In the genomic region with DNA sequence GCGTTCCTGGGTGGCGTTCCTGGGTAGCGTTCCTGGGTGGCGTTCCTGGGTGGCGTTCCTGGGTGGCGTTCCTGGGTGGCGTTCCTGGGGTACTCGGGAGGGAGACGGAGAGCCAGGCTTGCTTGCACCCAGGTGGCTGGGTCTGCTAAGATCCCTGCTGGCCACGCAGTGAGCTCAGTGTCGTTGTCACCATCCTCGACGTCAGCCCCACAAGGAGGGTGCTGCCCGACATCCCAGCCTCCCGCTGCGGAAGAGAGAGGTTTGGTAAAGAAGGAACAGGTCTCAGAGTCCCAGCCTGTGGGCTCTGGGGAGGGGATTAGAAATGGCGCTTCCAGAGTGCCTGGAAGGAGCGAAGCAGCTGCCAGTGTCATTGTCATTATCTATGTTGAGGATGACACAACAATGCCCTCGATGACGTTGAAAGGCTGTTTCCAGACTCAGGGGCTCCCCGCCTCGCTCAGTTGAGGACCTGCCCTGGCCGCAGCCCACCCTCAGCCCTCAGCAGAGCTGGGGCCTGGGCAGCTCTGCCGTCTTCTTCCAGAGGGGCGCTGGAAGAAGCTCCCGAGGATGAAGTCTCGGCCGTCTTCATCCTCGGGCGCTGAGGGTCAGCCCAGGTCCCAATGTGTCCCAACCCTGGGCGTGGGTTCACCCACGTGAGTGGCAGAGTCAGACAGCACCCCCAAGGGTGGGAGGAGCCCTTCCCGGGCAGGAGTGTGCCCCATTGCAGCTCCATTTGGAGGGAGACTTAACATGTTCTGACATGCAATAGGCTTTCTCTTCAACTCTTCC, we compare ENCODE assay signal across 17 cellular contexts.
DNase-seq lines count a peak whose midpoint lies in the region; ATAC-seq and TF ChIP-seq lines count a peak whose summit lies in the region.
"Had no signal": no experiment of that assay in that cellular context is flagged by ENCODE, and none has a peak within 500 bp of the region (broad histone marks: within the 10 kb centered on the region; RNA-seq: fewer than 3 reads in every experiment).

No MANE protein-coding gene starts in this region.

- H3K4me1 ChIP-seq in osteoblast (ENCODE audit: insufficient read depth, low read length): no peaks in the 10 kb centered on the region

- no peak overlapping the region for H3K4me3 ChIP-seq in osteoblast (ENCODE audit: insufficient read depth, low read length)
- H3K4me3 ChIP-seq: BLaER1 treated with 17β-estradiol and CSF1 and Interleukin-3, amounts not matched to agents 10 nM and 100 nM had no signal

- H3K4me3 Mint-ChIP-seq in activated CD8-positive, alpha-beta memory T cell treated with anti-CD3 and anti-CD28 coated beads, Interleukin-2, amount 10 ng/mL, durations not matched to agents 7 days and 5 days: no peak overlapping the region
- H3K4me3 Mint-ChIP-seq in chondrocyte (ENCODE audit: unreplicated experiment) (no peak overlapping the region), type B pancreatic cell (no peak overlapping the region)

- H3K79me2 ChIP-seq in osteoblast (ENCODE audit: insufficient read depth, low read length): no peaks in the 10 kb centered on the region

- CTCF ChIA-PET in activated CD8-positive, alpha-beta memory T cell treated with anti-CD3 and anti-CD28 coated beads, Interleukin-2, amount 10 ng/mL, durations not matched to agents 7 days and 5 days (lab: Charles Lee): no interaction called here

- no peak overlapping the region for H3K27ac Mint-ChIP-seq in activated CD8-positive, alpha-beta memory T cell treated with anti-CD3 and anti-CD28 coated beads, Interleukin-2, amount 10 ng/mL, durations not matched to agents 7 days and 5 days
- H3K27ac Mint-ChIP-seq in chondrocyte (ENCODE audit: unreplicated experiment) (no peak overlapping the region), type B pancreatic cell (no peak overlapping the region)

- no peaks in the 10 kb centered on the region for H4K20me1 ChIP-seq in osteoblast (ENCODE audit: insufficient read depth, low read length)
- H4K20me1 ChIP-seq: BLaER1 treated with 17β-estradiol and CSF1 and Interleukin-3, amounts not matched to agents 10 nM and 100 nM had no signal

- TF ChIP-seq CTCF in chondrocyte (IDR thresholded peaks at IDR 0.05) (no peak), osteoblast (IDR thresholded peaks at IDR 0.05; ENCODE audit: extremely low read depth, low read depth, low read length) (no peak), type B pancreatic cell (conservative IDR thresholded peaks at IDR 0.05) (no peak)

- no peaks in the 10 kb centered on the region for H3K27me3 ChIP-seq in osteoblast (ENCODE audit: insufficient read depth, low read length)
- H3K27me3 ChIP-seq: BLaER1 treated with 17β-estradiol and CSF1 and Interleukin-3, amounts not matched to agents 10 nM and 100 nM had no signal

- H3K4me2 ChIP-seq in osteoblast (ENCODE audit: insufficient read depth, low read length): no peak overlapping the region
- H3K4me2 ChIP-seq: BLaER1 treated with 17β-estradiol and CSF1 and Interleukin-3, amounts not matched to agents 10 nM and 100 nM had no signal

- no peaks in the 10 kb centered on the region for H3K36me3 ChIP-seq in osteoblast (ENCODE audit: insufficient read depth, low read length)
- H3K36me3 ChIP-seq: BLaER1 treated with 17β-estradiol and CSF1 and Interleukin-3, amounts not matched to agents 10 nM and 100 nM had no signal

- no peak overlapping the region for H3K27ac ChIP-seq in osteoblast (ENCODE audit: low read depth, low read length)
- H3K27ac ChIP-seq: BLaER1 treated with 17β-estradiol and CSF1 and Interleukin-3, amounts not matched to agents 10 nM and 100 nM; HL-60 had no signal

- no peak overlapping the region for H2AFZ ChIP-seq in osteoblast (ENCODE audit: low read length)

- H3K9me3 Mint-ChIP-seq in activated CD8-positive, alpha-beta memory T cell treated with anti-CD3 and anti-CD28 coated beads, Interleukin-2, amount 10 ng/mL, durations not matched to agents 7 days and 5 days (ENCODE audit: low read depth): peaks cover 4% of the 10 kb centered on the region
- no peaks in the 10 kb centered on the region for H3K9me3 Mint-ChIP-seq in chondrocyte (ENCODE audit: low read depth)
- H3K9me3 Mint-ChIP-seq in type B pancreatic cell: no peaks in the 10 kb centered on the region

- no peaks in the 10 kb centered on the region for H3K36me3 Mint-ChIP-seq in activated CD8-positive, alpha-beta memory T cell treated with anti-CD3 and anti-CD28 coated beads, Interleukin-2, amount 10 ng/mL, durations not matched to agents 7 days and 5 days
- H3K36me3 Mint-ChIP-seq in chondrocyte (ENCODE audit: low read depth) (no peaks in the 10 kb centered on the region), type B pancreatic cell (no peaks in the 10 kb centered on the region)

- H3K4me1 Mint-ChIP-seq in activated CD8-positive, alpha-beta memory T cell treated with anti-CD3 and anti-CD28 coated beads, Interleukin-2, amount 10 ng/mL, durations not matched to agents 7 days and 5 days: no peaks in the 10 kb centered on the region
- H3K4me1 Mint-ChIP-seq in chondrocyte (ENCODE audit: low read depth) (peaks cover 5% of the 10 kb centered on the region), type B pancreatic cell (ENCODE audit: unreplicated experiment) (no peaks in the 10 kb centered on the region)

- H3K9me3 ChIP-seq in osteoblast (ENCODE audit: low read depth, low read length): no peaks in the 10 kb centered on the region
- H3K9me3 ChIP-seq: BLaER1 treated with 17β-estradiol and CSF1 and Interleukin-3, amounts not matched to agents 10 nM and 100 nM had no signal

- no peak for ATAC-seq in activated CD8-positive, alpha-beta memory T cell treated with anti-CD3 and anti-CD28 coated beads, Interleukin-2, amount 10 ng/mL, durations not matched to agents 7 days and 5 days

- DNase-seq in activated CD8-positive, alpha-beta memory T cell treated with anti-CD3 and anti-CD28 coated beads, Interleukin-2, amount 10 ng/mL, durations not matched to agents 7 days and 5 days: peak; percentile 31
- no peak for DNase-seq in activated CD8-positive, alpha-beta memory T cell treated with anti-CD3 and anti-CD28 coated beads for 24 hours
- peak; percentile 83 for DNase-seq in chondrocyte (ENCODE audit: low spot score)
- peak; percentile 78 for DNase-seq in osteoblast (ENCODE audit: insufficient read length, low spot score, missing footprints)
- DNase-seq in type B pancreatic cell (ENCODE audit: extremely low spot score, unreplicated experiment): peak; percentile 58
- DNase-seq in NCI-H1436 (lab: John Stamatoyannopoulos, UW): no peak
- no peak for DNase-seq in NCI-H2171 treated with DMSO at 0.1 percent for 48 hours (lab: John Stamatoyannopoulos, UW)
- DNase-seq in Ammon's horn (ENCODE audit: low spot score): no peak
- DNase-seq: 8988T, GOT3, KG1, NCI-H1092 treated with DMSO at 0.1 percent for 48 hours, NCI-H187 treated with DMSO at 0.1 percent for 48 hours, NCI-H2171, NCI-H82 had no signal

- H3K27me3 Mint-ChIP-seq in activated CD8-positive, alpha-beta memory T cell treated with anti-CD3 and anti-CD28 coated beads, Interleukin-2, amount 10 ng/mL, durations not matched to agents 7 days and 5 days: no peaks in the 10 kb centered on the region
- H3K27me3 Mint-ChIP-seq in chondrocyte (ENCODE audit: low read depth) (peaks cover 5% of the 10 kb centered on the region), type B pancreatic cell (peaks cover 4% of the 10 kb centered on the region)

Comparison
In these comparisons a context has a peak if more than half of its experiments do, and no peak if none do; other contexts are left out.
1. DNase-seq: peak in activated CD8-positive, alpha-beta memory T cell treated with anti-CD3 and anti-CD28 coated beads, Interleukin-2, amount 10 ng/mL, durations not matched to agents 7 days and 5 days (single experiment), chondrocyte (single experiment), osteoblast (single experiment) and type B pancreatic cell (single experiment); none in activated CD8-positive, alpha-beta memory T cell treated with anti-CD3 and anti-CD28 coated beads for 24 hours (single experiment), NCI-H1436 (single experiment), NCI-H2171 treated with DMSO at 0.1 percent for 48 hours (single experiment) and Ammon's horn (single experiment).